27 cellular contexts compared by ENCODE assay signal in the genomic region with DNA sequence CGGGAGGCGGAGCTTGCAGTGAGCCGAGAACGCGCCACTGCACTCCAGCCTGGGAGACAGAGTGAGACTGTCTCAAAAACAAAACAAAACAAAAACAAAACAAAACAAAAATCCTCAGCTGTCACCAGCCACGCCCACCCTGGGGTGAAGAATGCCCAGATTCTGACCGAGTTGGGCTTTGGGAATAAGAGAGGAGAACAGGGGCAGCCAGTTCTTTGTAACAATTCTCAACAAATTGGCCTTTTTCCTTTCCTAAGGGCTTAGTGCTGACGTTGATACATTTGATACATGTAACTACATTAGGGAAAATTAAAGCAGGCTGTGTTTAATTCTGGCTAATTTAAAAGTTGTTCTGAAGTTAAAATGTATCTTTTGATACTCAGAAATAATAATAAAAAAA.
"Had no signal": no experiment of that assay in that cellular context is flagged by ENCODE, and none has a peak within 500 bp of the region (broad histone marks: within the 10 kb centered on the region; RNA-seq: fewer than 3 reads in every experiment).

No MANE protein-coding gene starts in this region.

- H3K27me3 ChIP-seq: ascending aorta, cardiac muscle cell had no signal

- H3K4me3 ChIP-seq: ascending aorta, cardiac muscle cell, PC-9 had no signal

- H3K9me3 ChIP-seq: ascending aorta had no signal

- H3K4me2 ChIP-seq: KMS-11, PC-9 had no signal

- H3K9ac ChIP-seq: KMS-11 had no signal

- ATAC-seq: activated CD8-positive, alpha-beta T cell treated with anti-CD3 and anti-CD28 coated beads for 36 hours; activated T-cell treated with anti-CD3 and anti-CD28 coated beads, Interleukin-2, amount 50 U/mL, for 72 hours; activated T-helper 17 cell treated with anti-CD3 and anti-CD28 coated beads, Interleukin-2, amount 50 U/mL, for 72 hours had no signal

- H2AFZ ChIP-seq: PC-9 had no signal

- H3K36me3 ChIP-seq: ascending aorta, cardiac muscle cell had no signal

- H3K27ac ChIP-seq: ascending aorta, cardiac muscle cell, KMS-11, PC-9 had no signal

- H3K4me1 ChIP-seq: ascending aorta had no signal

- DNase-seq: activated CD4-positive, alpha-beta T cell treated with anti-CD3 and anti-CD28 coated beads, Interleukin-2, amount 10 ng/mL, durations not matched to agents 24 days and 14 days; activated CD4-positive, alpha-beta T cell treated with anti-CD3 and anti-CD28 coated beads, Interleukin-2, amount 50 U/mL, for 4 hours; activated CD8-positive, alpha-beta T cell treated with anti-CD3 and anti-CD28 coated beads for 36 hours; activated effector memory CD4-positive, alpha-beta T cell treated with anti-CD3 and anti-CD28 coated beads, Interleukin-2, amount 50 U/mL, for 16 hours; activated naive CD4-positive, alpha-beta T cell; activated naive CD4-positive, alpha-beta T cell treated with anti-CD3 and anti-CD28 coated beads, Interleukin-2, amount 50 U/mL, for 16 hours; activated naive CD8-positive, alpha-beta T cell treated with anti-CD3 and anti-CD28 coated beads for 36 hours; activated T-cell treated with anti-CD3 and anti-CD28 coated beads, Interleukin-2, amount 50 U/mL, for 1 hour; activated T-cell treated with anti-CD3 and anti-CD28 coated beads, Interleukin-2, amount 50 U/mL, for 72 hours; amygdala; NCI-H1092 treated with DMSO at 0.1 percent for 48 hours; NCI-H1417; NCI-H146; NCI-H187; NCI-H2029 treated with DMSO at 0.1 percent for 48 hours; NCI-H2107; NCI-H2171; NCI-H510A; NCI-H526; NCI-H748 treated with DMSO at 0.1 percent for 48 hours; NK-92 treated with Interleukin-12 subunit alpha and Interleukin-12 subunit beta, amount 100 ng/mL, for 24 hours; PC-9; Right ventricle myocardium superior had no signal
